In the genomic region with DNA sequence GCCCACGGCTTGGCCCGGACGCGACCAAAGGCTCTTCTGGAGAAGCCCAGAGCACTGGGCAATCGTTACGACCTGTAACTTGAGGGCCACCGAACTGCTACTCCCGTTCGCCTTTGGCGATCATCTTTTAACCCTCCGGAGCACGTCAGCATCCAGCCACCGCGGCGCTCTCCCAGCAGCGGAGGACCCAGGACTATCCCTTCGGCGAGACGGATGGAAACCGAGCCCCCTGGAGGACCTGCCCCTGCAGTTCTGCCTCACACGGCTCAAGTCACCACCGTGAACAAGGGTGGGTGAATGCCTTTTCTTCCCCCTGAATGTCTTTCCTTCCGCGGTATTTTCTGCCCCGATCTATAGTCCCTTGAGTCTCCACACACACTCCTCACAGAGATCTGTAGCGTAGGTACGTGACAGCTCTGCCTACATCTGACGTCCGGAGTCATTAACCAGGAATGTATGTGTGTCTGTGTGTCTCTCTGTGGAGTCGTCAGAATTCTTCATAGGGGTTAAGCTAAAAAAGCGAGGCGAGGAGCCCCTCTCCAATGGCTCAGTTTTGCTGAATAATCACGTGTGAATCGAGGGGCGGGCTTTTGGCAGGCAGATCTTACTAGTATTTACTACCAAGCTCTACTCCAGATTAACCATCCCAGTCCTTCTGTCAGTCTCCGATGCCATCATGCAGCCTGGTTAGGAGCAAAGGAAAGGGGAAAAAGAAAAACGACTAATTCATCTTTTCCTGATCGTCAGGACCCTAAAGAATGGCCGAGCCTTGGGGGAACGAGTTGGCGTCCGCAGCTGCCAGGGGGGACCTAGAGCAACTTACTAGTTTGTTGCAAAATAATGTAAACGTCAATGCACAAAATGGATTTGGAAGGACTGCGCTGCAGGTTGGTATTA, we compare ENCODE assay signal across 8 cellular contexts. TPM values are rescaled to one million over a fixed set of nuclear protein-coding genes. Genes with fewer than 3 reads are reported as not detected.
A peak's percentile ranks its signal among the peaks of the same experiment; 100 is the strongest.
DNase-seq lines count a peak whose midpoint lies in the region; TF ChIP-seq lines count a peak whose summit lies in the region.

A gene (plus strand): TSS at position 635 of the 897 bp plus-strand sequence. CDS start 124 bp downstream, at position 759.

- no peaks in the 10 kb centered on the region for H3K27me3 ChIP-seq in Peyer's patch

- no peaks in the 10 kb centered on the region for H3K9me3 ChIP-seq in ES-I3 (ENCODE audit: control insufficient read depth, insufficient read depth, low read length)
- no peaks in the 10 kb centered on the region for H3K9me3 ChIP-seq in Peyer's patch

- H3K4me1 ChIP-seq in ES-I3 (ENCODE audit: insufficient read depth, low read length) (0 out of 2 replicates have a peak, but pooled peaks cover 6% of the 10 kb centered on the region), Peyer's patch (peaks cover 0 to 9% (median 4%) of the 10 kb centered on the region in 4 donors)

- peaks cover 94% of the 10 kb centered on the region for H3K27me3 Mint-ChIP-seq in nephron (ENCODE audit: low read depth)

- no peaks in the 10 kb centered on the region for H3K36me3 ChIP-seq in ES-I3 (ENCODE audit: insufficient read depth, low read length)
- H3K36me3 ChIP-seq in Peyer's patch, result no peaks in the 10 kb centered on the region

- DNase-seq in H4 (ENCODE audit: low spot score), result peak; percentile 91
- DNase-seq in LHCN-M2 (ENCODE audit: low read depth), result peak; percentile 96
- peak; percentile 64 to 88 (median 80) for DNase-seq in Peyer's patch
- peak; percentile 83 for DNase-seq in activated effector memory CD4-positive, alpha-beta T cell treated with anti-CD3 and anti-CD28 coated beads, Interleukin-2, amount 50 U/mL, for 16 hours
- DNase-seq in fibroblast of the aortic adventitia (ENCODE audit: low read depth), result peak; percentile 92
- peak; percentile 81 for DNase-seq in ureter (ENCODE audit: low spot score)

- H3K4me3 ChIP-seq in Peyer's patch, result peak within 1 kb of the TSS; percentile 74 to 85 (median 77)
- H3K4me3 ChIP-seq in fibroblast of the aortic adventitia (ENCODE audit: low read depth, low read length), result peak within 1 kb of the TSS; percentile 97

- peak within 1 kb of the TSS; percentile 90; the same call in 1 of the 2 replicates for H3K9ac ChIP-seq in ES-I3 (ENCODE audit: low read depth, low read length)

- TF ChIP-seq CTCF in Peyer's patch (IDR thresholded peaks at IDR 0.05) (no peak), fibroblast of the aortic adventitia (IDR thresholded peaks at IDR 0.05; ENCODE audit: insufficient read depth, low read length) (peak; percentile 9), nephron (IDR thresholded peaks at IDR 0.05; ENCODE audit: unreplicated experiment in 3 of 3) (peak in 1 of 3 experiments; percentile 10)

- no peaks in the 10 kb centered on the region for H3K9me3 Mint-ChIP-seq in nephron

- H3K27ac ChIP-seq in Peyer's patch, result peak within 1 kb of the TSS; percentile 92 to 99 (median 96)

- peak; percentile 54 to 59 for TF ChIP-seq POLR2A in Peyer's patch (IDR thresholded peaks at IDR 0.05)

- peaks cover 14% of the 10 kb centered on the region for H3K4me1 Mint-ChIP-seq in nephron

- H3K4me3 Mint-ChIP-seq in nephron, result peak within 1 kb of the TSS; percentile 88 to 95 (median 93)

- no peaks in the 10 kb centered on the region for H3K36me3 Mint-ChIP-seq in nephron (ENCODE audit: low read depth)

- H3K27ac Mint-ChIP-seq in nephron, result peak within 1 kb of the TSS in 1 of 3 experiments; percentile 12

RNA-seq across cellular contexts. Expression of the gene that starts here (rescaled TPM):
- total RNA-seq in H4 (2014; rRNA removed; shearing (Covaris generic)), result 167 and 185 TPM in 2 replicates
- total RNA-seq in LHCN-M2 (2014; rRNA removed) (67.9 and 85.2 TPM in 2 replicates), Peyer's patch (10 to 100 TPM in 2 of 4 donors, 1 to 10 TPM in 2; 5.8 to 14.5 (median 9.5) TPM), fibroblast of the aortic adventitia (ENCODE audit: low replicate concordance) (15.3 and 34.1 TPM in 2 replicates), ureter (11.0 TPM)
- 42.9 TPM for polyA plus RNA-seq in LHCN-M2 (2012)

Comparison
In these comparisons a context has a peak if more than half of its experiments do, and no peak if none do; other contexts are left out.
1. Peak in every context shown above with its lines: DNase-seq, H3K4me3 ChIP-seq and H3K27ac ChIP-seq.